8 cellular contexts compared by ENCODE assay signal in genomic region chr6:125957845-125958244, GRCh38. TPM values are rescaled to one million over a fixed set of nuclear protein-coding genes. Genes with fewer than 3 reads are reported as not detected.
DNase-seq lines count a peak whose midpoint lies in the region; ATAC-seq, FAIRE-seq and TF ChIP-seq lines count a peak whose summit lies in the region.

No MANE protein-coding gene starts in this region.

- TF ChIP-seq RAD21 in H1 (IDR thresholded peaks at IDR 0.05 in 1 of 2, conservative IDR thresholded peaks at IDR 0.05 in 1 of 2; ENCODE audit: low read depth in 2 of 2, low read length in 2 of 2) = no peak

- ATAC-seq in HG03139 (IDR thresholded peaks at IDR 0.05; ENCODE audit: unreplicated experiment) (no peak), GM19324 (IDR thresholded peaks at IDR 0.05; ENCODE audit: low FRiP score, unreplicated experiment) (no peak), GM19467 (IDR thresholded peaks at IDR 0.05; ENCODE audit: unreplicated experiment) (no peak), GM21528 (IDR thresholded peaks at IDR 0.05; ENCODE audit: low FRiP score, unreplicated experiment) (no peak)

- no peak overlapping the region for H2BK12ac ChIP-seq in H1 (ENCODE audit: low read depth, low read length)

- peaks cover 0 to 11% of the 10 kb centered on the region in 2 experiments; a peak in 1 of 4 replicates for H3K79me2 ChIP-seq in H1 (ENCODE audit: control insufficient read depth in 1 of 2, insufficient read depth in 2 of 2, low read length in 2 of 2)

- no peak overlapping the region for H3K14ac ChIP-seq in H1 (ENCODE audit: insufficient read length)

- DNase-seq in GM12864 (ENCODE audit: low read depth) (no peak), NCI-H226 (peak; percentile 90), H1 (ENCODE audit: low read depth in 1 of 2, low spot score in 2 of 2) (no peak)

- H3K9me3 ChIP-seq in H1 (ENCODE audit: insufficient read depth in 2 of 2, low read depth in 1 of 2, low read length in 1 of 2) = no peaks in the 10 kb centered on the region
- H3K9me3 ChIP-seq in muscle layer of duodenum (ENCODE audit: control insufficient read depth in 1 of 2, low read length in 2 of 2) = no peaks in the 10 kb centered on the region

- H2BK5ac ChIP-seq in H1 (ENCODE audit: low read depth, low read length) = no peak overlapping the region

- POLR2A ChIA-PET in H1 (lab: Charles Lee; ENCODE audit: partially characterized antibody) = interaction anchor here (1.4 kb wide), 1 partner anchor 29 kb away, joined by 6 read pairs; the partner anchor contains the start of gene TRMT11

- H2AFZ ChIP-seq in H1 (ENCODE audit: low read length) = 0 out of 2 replicates have a peak overlapping the region, but pooled peaks have one; percentile 29

- no peak overlapping the region for H4K8ac ChIP-seq in H1 (ENCODE audit: extremely low read depth, insufficient read depth, low read length)

- H3K36me3 ChIP-seq in H1 (ENCODE audit: control insufficient read depth in 2 of 4, insufficient read depth in 4 of 4, low read length in 3 of 4) = no peaks in the 10 kb centered on the region
- H3K36me3 ChIP-seq in muscle layer of duodenum (ENCODE audit: control insufficient read depth in 1 of 2, insufficient read depth in 2 of 2, low read length in 2 of 2) = no peaks in the 10 kb centered on the region

- TF ChIP-seq POLR2A in H1 (IDR thresholded peaks at IDR 0.05; ENCODE audit: control extremely low read depth in 1 of 2, low read depth in 2 of 2, low read length in 2 of 2) = no peak

- CTCF ChIA-PET in H1 (lab: Charles Lee; ENCODE audit: partially characterized antibody) = interaction anchor here (0.6 to 7.3 kb wide), 15 partner anchors 13 to 1457 kb away, joined by 3 to 77 read pairs (median 12); partner anchors contain the start of gene NCOA7

- no peak for FAIRE-seq in H1 (lab: Jason Lieb, UNC)

- no peak overlapping the region for H3K18ac ChIP-seq in H1 (ENCODE audit: extremely low read depth, low read length)

- H3K9ac ChIP-seq in H1 (replicated peaks in 1 of 4; ENCODE audit: extremely low read depth in 1 of 4, low read depth in 3 of 4, low read length in 3 of 4) = no peak overlapping the region

- H3K4me1 ChIP-seq in H1 (replicated peaks in 1 of 4; ENCODE audit: control insufficient read depth in 3 of 4, insufficient read depth in 4 of 4, low read length in 3 of 4) (peaks cover 0 to 7% (median 3%) of the 10 kb centered on the region in 4 experiments; a peak in 4 of 7 replicates), muscle layer of duodenum (ENCODE audit: control insufficient read depth in 1 of 2, insufficient read depth in 2 of 2, low read length in 2 of 2) (peaks cover 15 to 22% of the 10 kb centered on the region in 2 donors)

- H3K4me2 ChIP-seq in H1 (ENCODE audit: insufficient read depth in 1 of 2, low read depth in 2 of 2, low read length in 2 of 2) = peak overlapping the region; percentile 42 to 74

- no peak overlapping the region for H3K4ac ChIP-seq in H1 (replicated peaks; ENCODE audit: insufficient read length, low read depth, low read length)

- H2BK20ac ChIP-seq in H1 (ENCODE audit: low read length) = no peak overlapping the region

- no peak for TF ChIP-seq CTCF in GM12864 (IDR thresholded peaks at IDR 0.05; ENCODE audit: low read depth, low read length, missing control alignments)
- no peak for TF ChIP-seq CTCF in H1 (IDR thresholded peaks at IDR 0.05; ENCODE audit: control extremely low read depth in 1 of 3, insufficient read depth in 1 of 3, low read depth in 1 of 3, low read length in 3 of 3)

- H3K27ac ChIP-seq in H1 (ENCODE audit: low read depth, low read length) (no peak overlapping the region), muscle layer of duodenum (ENCODE audit: low read length) (peak overlapping the region; percentile 81)

- H2AK5ac ChIP-seq in H1 (ENCODE audit: low read depth, low read length) = no peak overlapping the region

- no peak overlapping the region for H4K5ac ChIP-seq in H1 (ENCODE audit: insufficient read length, low read depth, low read length)

- H2BK15ac ChIP-seq in H1 (ENCODE audit: low read length) = no peak overlapping the region

- no peaks in the 10 kb centered on the region; the same call in 1 of the 2 replicates for H3K23me2 ChIP-seq in H1 (ENCODE audit: low read depth, low read length)

- H2BK120ac ChIP-seq in H1 (replicated peaks; ENCODE audit: low read depth, low read length) = no peak overlapping the region

- H3K27me3 ChIP-seq in H1 (replicated peaks in 1 of 4; ENCODE audit: control insufficient read depth in 3 of 4, extremely low read depth in 1 of 4, insufficient read depth in 3 of 4, low read length in 3 of 4) (no peaks in the 10 kb centered on the region), muscle layer of duodenum (ENCODE audit: low read depth, low read length) (no peaks in the 10 kb centered on the region)

- H3K79me1 ChIP-seq in H1 (ENCODE audit: low read depth, low read length) = no peaks in the 10 kb centered on the region

- WGBS in H1 (ENCODE audit: extremely low coverage in 1 of 2, insufficient coverage in 1 of 2, insufficient read length in 1 of 2, insufficient replicate concordance in 2 of 2, low coverage in 1 of 2, low lambda C conversion rate in 2 of 2, missing lambda C conversion rate in 1 of 2), 2 experiments = 61% methylated on average over 4 of the region's 4 CpGs; no CpG with 5 or more reads in 1 of the 2 experiments

- H4K91ac ChIP-seq in H1 (replicated peaks; ENCODE audit: insufficient read length, low read length) = no peak overlapping the region

- no peak for TF ChIP-seq EP300 in H1 (IDR thresholded peaks at IDR 0.05; ENCODE audit: borderline replicate concordance in 1 of 2, low read depth in 2 of 2, low read length in 2 of 2)

- no peaks in the 10 kb centered on the region for H4K20me1 ChIP-seq in H1 (replicated peaks in 1 of 2; ENCODE audit: control insufficient read depth in 1 of 2, insufficient read depth in 2 of 2, low read length in 2 of 2)

- no peak overlapping the region for H3K56ac ChIP-seq in H1 (replicated peaks; ENCODE audit: insufficient read length, low read depth, low read length)

- H3K4me3 ChIP-seq in GM12864 (ENCODE audit: low read depth, low read length) (peak overlapping the region; percentile 76; the same call in 1 of the 2 replicates), H1 (ENCODE audit: extremely low read depth in 1 of 4, insufficient read depth in 2 of 4, low read depth in 3 of 4, low read length in 4 of 4) (peak overlapping the region; percentile 47 to 94 (median 90); a peak in 5 of 8 replicates), muscle layer of duodenum (ENCODE audit: low read depth in 1 of 2, low read length in 2 of 2) (peak overlapping the region; percentile 84 to 91)

- H3K23ac ChIP-seq in H1 (ENCODE audit: insufficient read length) = no peak overlapping the region

TF ChIP-seq in H1, 55 proteins besides CTCF, POLR2A, EP300 and RAD21:
- TF ChIP-seq CBX5 (IDR thresholded peaks at IDR 0.05; ENCODE audit: low read depth, low read length) = no peak
- TF ChIP-seq JUND (IDR thresholded peaks at IDR 0.05; ENCODE audit: low read length) = no peak
- no peak for TF ChIP-seq GTF2F1 (IDR thresholded peaks at IDR 0.05; ENCODE audit: borderline replicate concordance, low read depth, low read length)
- TF ChIP-seq, protein P1, sequence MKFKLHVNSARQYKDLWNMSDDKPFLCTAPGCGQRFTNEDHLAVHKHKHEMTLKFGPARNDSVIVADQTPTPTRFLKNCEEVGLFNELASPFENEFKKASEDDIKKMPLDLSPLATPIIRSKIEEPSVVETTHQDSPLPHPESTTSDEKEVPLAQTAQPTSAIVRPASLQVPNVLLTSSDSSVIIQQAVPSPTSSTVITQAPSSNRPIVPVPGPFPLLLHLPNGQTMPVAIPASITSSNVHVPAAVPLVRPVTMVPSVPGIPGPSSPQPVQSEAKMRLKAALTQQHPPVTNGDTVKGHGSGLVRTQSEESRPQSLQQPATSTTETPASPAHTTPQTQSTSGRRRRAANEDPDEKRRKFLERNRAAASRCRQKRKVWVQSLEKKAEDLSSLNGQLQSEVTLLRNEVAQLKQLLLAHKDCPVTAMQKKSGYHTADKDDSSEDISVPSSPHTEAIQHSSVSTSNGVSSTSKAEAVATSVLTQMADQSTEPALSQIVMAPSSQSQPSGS (IDR thresholded peaks at IDR 0.05; ENCODE audit: low read length) = no peak
- TF ChIP-seq SIX5 (IDR thresholded peaks at IDR 0.05; ENCODE audit: low read depth, low read length) = no peak
- TF ChIP-seq CBX8 (IDR thresholded peaks at IDR 0.05; ENCODE audit: borderline replicate concordance, low read depth, low read length) = no peak
- no peak for TF ChIP-seq CTBP2 (IDR thresholded peaks at IDR 0.05; ENCODE audit: borderline replicate concordance, insufficient read depth, insufficient read length, low read length)
- no peak for TF ChIP-seq TAF1 (IDR thresholded peaks at IDR 0.05; ENCODE audit: low read depth, low read length)
- TF ChIP-seq TBP (IDR thresholded peaks at IDR 0.05; ENCODE audit: low read depth, low read length) = no peak
- TF ChIP-seq KDM5A (IDR thresholded peaks at IDR 0.05; ENCODE audit: low read length) = no peak
- TF ChIP-seq SRF (IDR thresholded peaks at IDR 0.05; ENCODE audit: low read depth, low read length) = no peak
- TF ChIP-seq RBBP5 (IDR thresholded peaks at IDR 0.05; ENCODE audit: borderline replicate concordance, low read depth, low read length) = no peak
- no peak for TF ChIP-seq PHF8 (conservative IDR thresholded peaks at IDR 0.05; ENCODE audit: low read depth, low read length)
- no peak for TF ChIP-seq KDM4A (IDR thresholded peaks at IDR 0.05; ENCODE audit: low read depth, low read length, severe bottlenecking)

RNA-seq across cellular contexts. Expression of gene HINT3, which starts 1.3 kb away (rescaled TPM):
- total RNA-seq in H1 (2021; fragmentation: NEBNext Ultra II Directional; extraction: Animal tissue kit (Norgen Biotek cat#: 25700)) = 7.7 and 7.8 TPM in 2 replicates
- 1.2 and 1.5 TPM in 2 replicates for polyA plus RNA-seq in H1 (2011; rRNA removed)
- 1.8 TPM for polyA plus RNA-seq in H1 (2011; cell fraction: cytosol; rRNA removed)
- 1.0 TPM for polyA plus RNA-seq in H1 (2011; cell fraction: nucleus; rRNA removed)
- 3.5 to 5.6 TPM (median 4.6 TPM) in 4 replicates for polyA plus RNA-seq in H1 (2012, experiment 1 of 2)
- polyA plus RNA-seq in H1 (2012, experiment 2 of 2) = 0.73 TPM
- polyA plus RNA-seq in H1 (2013, experiment 1 of 2) = 4.3 TPM
- 3.9 TPM for polyA plus RNA-seq in H1 (2013, experiment 2 of 2)
- polyA minus RNA-seq in H1 (2011; rRNA and poly(A)+ RNA removed) = 0.79 and 2.0 TPM in 2 replicates
- polyA minus RNA-seq in H1 (2011; cell fraction: cytosol; rRNA and poly(A)+ RNA removed) = 2.5 TPM
- polyA minus RNA-seq in H1 (2011; cell fraction: nucleus; rRNA and poly(A)+ RNA removed) = 3.0 TPM

RNA-seq across cellular contexts. Expression of gene TRMT11, which starts 28.5 kb away (rescaled TPM):
- 23.3 and 32.4 TPM in 2 replicates for total RNA-seq in H1 (2021; fragmentation: NEBNext Ultra II Directional; extraction: Animal tissue kit (Norgen Biotek cat#: 25700))
- 11.8 and 19.7 TPM in 2 replicates for polyA plus RNA-seq in H1 (2011; rRNA removed)
- polyA plus RNA-seq in H1 (2011; cell fraction: cytosol; rRNA removed) = 24.8 TPM
- polyA plus RNA-seq in H1 (2011; cell fraction: nucleus; rRNA removed) = 20.7 TPM
- polyA plus RNA-seq in H1 (2012, experiment 1 of 2) = 19.8 to 26.7 TPM (median 22.1 TPM) in 4 replicates
- 2.5 TPM for polyA plus RNA-seq in H1 (2012, experiment 2 of 2)
- 17.1 TPM for polyA plus RNA-seq in H1 (2013, experiment 1 of 2)
- polyA plus RNA-seq in H1 (2013, experiment 2 of 2) = 16.3 TPM
- polyA minus RNA-seq in H1 (2011; rRNA and poly(A)+ RNA removed) = 29.2 and 34.1 TPM in 2 replicates
- 15.0 TPM for polyA minus RNA-seq in H1 (2011; cell fraction: cytosol; rRNA and poly(A)+ RNA removed)
- 76.8 TPM for polyA minus RNA-seq in H1 (2011; cell fraction: nucleus; rRNA and poly(A)+ RNA removed)
